In the genomic region with DNA sequence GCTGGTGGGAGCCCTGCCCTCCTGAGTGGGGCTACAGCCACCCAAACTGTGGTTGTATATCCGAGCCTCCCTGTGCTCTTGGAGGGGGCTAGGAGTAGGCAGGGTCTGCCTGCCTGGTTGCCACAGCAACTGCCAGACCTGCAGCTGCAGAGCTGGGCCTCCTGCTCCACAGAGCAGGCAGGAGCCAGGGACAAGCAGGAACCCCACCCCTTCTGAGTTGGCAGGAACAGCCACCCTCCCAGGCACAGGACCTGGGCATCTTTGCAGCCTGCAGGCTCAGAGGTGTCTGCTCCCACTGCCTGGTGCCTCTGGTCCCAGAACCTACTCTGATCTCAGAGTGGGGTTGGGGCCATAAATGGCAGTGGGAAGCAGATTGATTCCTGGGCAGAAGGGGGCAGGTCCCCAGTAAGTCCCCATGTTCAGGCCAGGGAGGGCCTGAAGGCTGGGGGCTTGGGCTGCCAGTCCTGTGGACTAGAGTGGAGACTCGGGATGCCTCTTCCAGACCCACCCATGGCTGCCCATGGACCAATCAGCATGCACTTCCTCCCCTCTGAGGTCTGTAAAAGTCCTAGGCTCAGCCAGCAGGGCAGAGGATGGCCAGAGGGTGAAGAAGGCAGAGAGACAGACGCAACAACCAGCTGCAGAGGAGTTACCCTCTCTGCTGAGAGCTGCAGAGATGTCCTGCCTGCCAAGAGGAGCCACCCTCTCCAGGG, we compare ENCODE assay signal across 1 cellular context.
TF ChIP-seq lines count a peak whose summit lies in the region.

No MANE protein-coding gene starts in this region.

TF ChIP-seq in H1, 55 proteins besides CTCF, POLR2A, EP300 and RAD21:
- TF ChIP-seq SIN3A (conservative IDR thresholded peaks at IDR 0.05 in 1 of 2, IDR thresholded peaks at IDR 0.05 in 1 of 2; ENCODE audit: low read depth in 1 of 2, low read length in 2 of 2) (no peak), HDAC2 (IDR thresholded peaks at IDR 0.05; ENCODE audit: borderline replicate concordance in 1 of 2, low read depth in 2 of 2, low read length in 2 of 2) (no peak), CREB1 (IDR thresholded peaks at IDR 0.05) (no peak)
- TF ChIP-seq, protein P1, sequence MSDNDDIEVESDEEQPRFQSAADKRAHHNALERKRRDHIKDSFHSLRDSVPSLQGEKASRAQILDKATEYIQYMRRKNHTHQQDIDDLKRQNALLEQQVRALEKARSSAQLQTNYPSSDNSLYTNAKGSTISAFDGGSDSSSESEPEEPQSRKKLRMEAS (IDR thresholded peaks at IDR 0.05) = no peak
- TF ChIP-seq, protein P2, sequence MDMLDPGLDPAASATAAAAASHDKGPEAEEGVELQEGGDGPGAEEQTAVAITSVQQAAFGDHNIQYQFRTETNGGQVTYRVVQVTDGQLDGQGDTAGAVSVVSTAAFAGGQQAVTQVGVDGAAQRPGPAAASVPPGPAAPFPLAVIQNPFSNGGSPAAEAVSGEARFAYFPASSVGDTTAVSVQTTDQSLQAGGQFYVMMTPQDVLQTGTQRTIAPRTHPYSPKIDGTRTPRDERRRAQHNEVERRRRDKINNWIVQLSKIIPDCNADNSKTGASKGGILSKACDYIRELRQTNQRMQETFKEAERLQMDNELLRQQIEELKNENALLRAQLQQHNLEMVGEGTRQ (IDR thresholded peaks at IDR 0.05; ENCODE audit: low read length) = no peak
